Comparison of ENCODE assay signal across 14 cellular contexts in the genomic region with DNA sequence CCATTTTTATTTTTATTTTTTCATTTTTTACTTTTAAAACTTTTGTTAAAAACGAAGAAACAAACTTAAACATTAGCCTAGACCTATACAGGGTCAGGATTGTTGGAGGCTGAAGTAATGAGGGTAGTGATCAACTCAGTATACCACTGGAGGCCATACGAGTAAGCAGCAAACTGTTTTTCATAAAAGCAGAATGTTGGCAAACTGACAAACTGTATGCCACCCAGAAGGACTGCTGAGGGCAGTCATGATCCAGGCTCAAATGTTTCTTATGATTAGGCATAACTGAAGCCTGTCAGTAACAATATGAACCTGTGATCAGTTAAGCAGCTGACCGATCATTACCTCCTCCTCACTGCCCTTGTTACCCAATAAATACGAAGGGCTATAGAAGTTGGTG.
"Had no signal": no experiment of that assay in that cellular context is flagged by ENCODE, and none has a peak within 500 bp of the region (broad histone marks: within the 10 kb centered on the region; RNA-seq: fewer than 3 reads in every experiment).

No MANE protein-coding gene starts in this region.

- H3K4me3 ChIP-seq: adrenal gland, lung, mucosa of descending colon, right lobe of liver, spleen had no signal

- H3K27ac ChIP-seq: adrenal gland, right lobe of liver, spleen had no signal

- H3K9me3 ChIP-seq: mucosa of descending colon, right lobe of liver had no signal

- DNase-seq: activated naive CD4-positive, alpha-beta T cell treated with anti-CD3 and anti-CD28 coated beads, Interleukin-2, amount 50 U/mL, for 16 hours; adrenal gland; central memory CD4-positive, alpha-beta T cell; effector memory CD8-positive, alpha-beta T cell; left colon; mucosa of descending colon; natural killer cell; nucleus accumbens; right lobe of liver; spleen; stimulated activated CD4-positive, alpha-beta T cell treated with anti-CD3 and anti-CD28 coated beads, Interleukin-1b, Interleukin-23, amount 100 ng/mL, for 48 hours; stimulated activated naive B cell treated with anti-CD40 and anti-IgM and Interleukin-4, amounts not matched to agents 10 μg/mL and 1 μg/mL and 100 μg/mL, for 72 hours; trophoblast cell had no signal

- H3K36me3 ChIP-seq: adrenal gland, right lobe of liver, spleen had no signal

- H3K27me3 ChIP-seq: adrenal gland, right lobe of liver had no signal

- H3K4me1 ChIP-seq: adrenal gland, right lobe of liver, spleen had no signal
